10 cellular contexts compared by ENCODE assay signal in genomic region chr17:75086496-75087181, GRCh38. TPM values are rescaled to one million over a fixed set of nuclear protein-coding genes. Genes with fewer than 3 reads are reported as not detected.
A peak's percentile ranks its signal among the peaks of the same experiment; 100 is the strongest.
DNase-seq lines count a peak whose midpoint lies in the region; ATAC-seq, FAIRE-seq and TF ChIP-seq lines count a peak whose summit lies in the region.
"Had no signal": no experiment of that assay in that cellular context is flagged by ENCODE, and none has a peak within 500 bp of the region (broad histone marks: within the 10 kb centered on the region; RNA-seq: fewer than 3 reads in every experiment).

No MANE protein-coding gene starts in this region.

- no peak for DNase-seq in HFF-Myc (ENCODE audit: extremely low read depth, low read depth)
- DNase-seq in GM12878 (ENCODE audit: low read depth, low spot score), result no peak
- peak in 2 of 3 donors; percentile 69 to 78 for DNase-seq in mucosa of descending colon
- DNase-seq in brain microvascular endothelial cell, result no peak
- no peak for DNase-seq in stimulated activated CD4-positive, alpha-beta T cell treated with anti-CD3 and anti-CD28 coated beads, Interleukin-2, amount 100 ng/mL, for 24 hours
- no peak for DNase-seq in NOMO-1 (lab: John Stamatoyannopoulos, UW; ENCODE audit: unreplicated experiment in 2 of 2)
- DNase-seq in psoas muscle, result no peak
- DNase-seq: NCI-H446 treated with DMSO at 0.1 percent for 48 hours had no signal

- CTCF ChIA-PET in GM12878 (lab: Yijun Ruan, JAX), result interaction anchor here (0.6 to 3.1 kb wide), 4 partner anchors 14 to 697 kb away, joined by 3 to 12 read pairs (median 4); no protein-coding TSS in a partner anchor

- BruUV-seq in GM12878 (replicated peaks; lab: Mats Ljungman, UMichigan), result no TSS peak

- no peaks in the 10 kb centered on the region for H4K20me1 ChIP-seq in GM12878 (ENCODE audit: control insufficient read depth, insufficient read depth)

- no peak for TF ChIP-seq RAD21 in GM12878 (IDR thresholded peaks at IDR 0.05; ENCODE audit: insufficient read depth, low read depth, low read length)

- no peak overlapping the region; the same call in 1 of the 2 replicates for H3K4me2 ChIP-seq in GM12878 (ENCODE audit: control insufficient read depth, insufficient read depth)

- no peak overlapping the region for H3K27ac ChIP-seq in ACC112 (ENCODE audit: low read depth, low read length)
- no peak overlapping the region for H3K27ac ChIP-seq in GM12878 (ENCODE audit: control insufficient read depth, insufficient read depth)
- H3K27ac ChIP-seq in brain microvascular endothelial cell, result no peak overlapping the region
- no peak overlapping the region for H3K27ac ChIP-seq in psoas muscle

- no peak overlapping the region; the same call in 1 of the 2 replicates for H3K9ac ChIP-seq in GM12878 (ENCODE audit: control insufficient read depth, insufficient read depth, low read length)
- H3K9ac ChIP-seq: parathyroid adenoma had no signal

- FAIRE-seq in GM12878 (lab: Jason Lieb, UNC), result peak; percentile 31

- in situ Hi-C loops in GM12878 (cut with MboI) (no loop called here), brain microvascular endothelial cell (cut with HindIII; ENCODE audit: low pct_ligation_motif_present, low sequenced_read_pairs) (no loop called here)

- TF ChIP-seq POLR2A in GM12878 (IDR thresholded peaks at IDR 0.05; ENCODE audit: low read depth, low read length), result no peak

- SMC1A ChIA-PET in GM12878 (lab: Charles Lee; ENCODE audit: uncharacterized antibody, unreplicated experiment), result interaction anchor here (0.9 kb wide), 1 partner anchor 75 kb away, joined by 3 read pairs; no protein-coding TSS in a partner anchor

- WGBS in GM12878 (ENCODE audit: insufficient coverage, insufficient replicate concordance, low lambda C conversion rate, missing lambda C conversion rate), result 84% methylated on average over 15 of the region's 15 CpGs
- 68 to 82% (median 71%) methylated on average over 15 of the region's 15 CpGs for WGBS in psoas muscle, 3 donors

- H3K79me2 ChIP-seq in ACC112 (ENCODE audit: control insufficient read depth, insufficient read depth, low read length, unreplicated experiment) (peaks cover 3% of the 10 kb centered on the region), GM12878 (ENCODE audit: control insufficient read depth, insufficient read depth, low read length) (no peaks in the 10 kb centered on the region)

- no peak overlapping the region for H2AFZ ChIP-seq in ACC112 (ENCODE audit: low read length, unreplicated experiment)
- H2AFZ ChIP-seq in GM12878 (ENCODE audit: control insufficient read depth, low read depth, low read length), result no peak overlapping the region

- RAD21 ChIA-PET in GM12878 (lab: Charles Lee; ENCODE audit: unreplicated experiment), result interaction anchor here (1.7 kb wide), 1 partner anchor 8 kb away, joined by 9 read pairs; no protein-coding TSS in a partner anchor

- TF ChIP-seq CTCF in HFF-Myc (IDR thresholded peaks at IDR 0.05; ENCODE audit: low read depth, low read length, missing control alignments), result no peak
- TF ChIP-seq CTCF in GM12878 (IDR thresholded peaks at IDR 0.05 in 2 of 3, conservative IDR thresholded peaks at IDR 0.05 in 1 of 3; ENCODE audit: control insufficient read depth in 2 of 3, extremely low read depth in 1 of 3, insufficient read depth in 1 of 3, low read depth in 3 of 3, low read length in 3 of 3), result no peak
- no peak for TF ChIP-seq CTCF in mucosa of descending colon (IDR thresholded peaks at IDR 0.05)
- TF ChIP-seq CTCF in brain microvascular endothelial cell (IDR thresholded peaks at IDR 0.05; ENCODE audit: low read depth, low read length, missing control alignments), result no peak
- no peak for TF ChIP-seq CTCF in psoas muscle (IDR thresholded peaks at IDR 0.05)

- no peak for TF ChIP-seq EP300 in GM12878 (IDR thresholded peaks at IDR 0.05; ENCODE audit: borderline replicate concordance in 1 of 2, control insufficient read depth in 1 of 2, low read depth in 2 of 2, low read length in 2 of 2)

- H3K4me3 ChIP-seq in ACC112 (ENCODE audit: low read depth, low read length) (peak overlapping the region; percentile 80; the same call in 1 of the 2 replicates), HFF-Myc (replicated peaks; ENCODE audit: low read depth, low read length) (peak overlapping the region; percentile 54; the same call in 1 of the 2 replicates), GM12878 (no peak overlapping the region), mucosa of descending colon (no peak overlapping the region), brain microvascular endothelial cell (ENCODE audit: low read depth, low read length) (no peak overlapping the region), psoas muscle (no peak overlapping the region)

- POLR2A ChIA-PET in GM12878 (lab: Charles Lee), result interaction anchor here (3.1 kb wide), 1 partner anchor 9 kb away, joined by 15 read pairs; no protein-coding TSS in a partner anchor

- H3K36me3 ChIP-seq in ACC112 (ENCODE audit: insufficient read depth, low read length), result no peaks in the 10 kb centered on the region
- no peaks in the 10 kb centered on the region for H3K36me3 ChIP-seq in GM12878 (ENCODE audit: control insufficient read depth in 2 of 2, insufficient read depth in 2 of 2, low read length in 1 of 2)
- no peaks in the 10 kb centered on the region for H3K36me3 ChIP-seq in mucosa of descending colon (ENCODE audit: low read depth)
- no peaks in the 10 kb centered on the region for H3K36me3 ChIP-seq in brain microvascular endothelial cell (replicated peaks)
- no peaks in the 10 kb centered on the region for H3K36me3 ChIP-seq in psoas muscle (ENCODE audit: insufficient read depth in 1 of 2, low read depth in 1 of 2)

- H3K27me3 ChIP-seq in ACC112 (ENCODE audit: insufficient read depth, low read length), result no peaks in the 10 kb centered on the region
- H3K27me3 ChIP-seq in GM12878 (replicated peaks in 1 of 2; ENCODE audit: control insufficient read depth in 2 of 2, insufficient read depth in 2 of 2, low read length in 1 of 2), result no peaks in the 10 kb centered on the region
- H3K27me3 ChIP-seq in brain microvascular endothelial cell (replicated peaks), result no peaks in the 10 kb centered on the region
- H3K27me3 ChIP-seq in psoas muscle (ENCODE audit: insufficient read depth in 3 of 3, low read length in 2 of 3), result no peaks in the 10 kb centered on the region

- intact Hi-C loops in GM12878 (cut with micrococcal nuclease; ENCODE audit: unreplicated experiment), result no loop called here
- intact Hi-C loops in mucosa of descending colon (cut with DNase I, micrococcal nuclease), result no loop called here
- intact Hi-C loops in psoas muscle (cut with DNase I), result no loop called here

- no peaks in the 10 kb centered on the region for H3K9me3 ChIP-seq in GM12878 (replicated peaks; ENCODE audit: control insufficient read depth, insufficient read depth, low read length)
- H3K9me3 ChIP-seq in mucosa of descending colon, result no peaks in the 10 kb centered on the region
- no peaks in the 10 kb centered on the region for H3K9me3 ChIP-seq in psoas muscle

- H3K4me1 ChIP-seq in ACC112 (ENCODE audit: control insufficient read depth, insufficient read depth, low read length, unreplicated experiment), result peaks cover 41% of the 10 kb centered on the region
- peaks cover 13% of the 10 kb centered on the region for H3K4me1 ChIP-seq in GM12878 (ENCODE audit: control insufficient read depth, insufficient read depth, low read length)
- peaks cover 49% of the 10 kb centered on the region for H3K4me1 ChIP-seq in mucosa of descending colon (ENCODE audit: low read depth)
- H3K4me1 ChIP-seq in psoas muscle, result peaks cover 19% of the 10 kb centered on the region

- no peak for ATAC-seq in GM12878
- ATAC-seq in mucosa of descending colon, result peak; percentile 51
- no peak for ATAC-seq in psoas muscle

RNA-seq across cellular contexts. Expression of gene SLC16A5, which starts 1.1 kb away (rescaled TPM):
- 4.4 and 6.6 TPM in 2 replicates for total RNA-seq in GM12878 (2013; cell fraction: nucleolus; rRNA removed)
- total RNA-seq in GM12878 (2014; rRNA removed) (0.76 and 1.2 TPM in 2 replicates), GM12878 (2014; rRNA removed; fragmentation: Illumina TruSeq; extraction: Trizol) (0.88 and 0.94 TPM in 2 replicates), GM12878 (2021) (3.1 and 3.4 TPM in 2 replicates), mucosa of descending colon (10 to 100 TPM; 18.2 to 58.8 (median 26.4) TPM), psoas muscle (10 to 100 TPM in 1 of 4 donors, 1 to 10 TPM in 3; 5.6 to 10.7 (median 8.1) TPM)
- polyA plus RNA-seq in GM12878 (2011; ENCODE audit: low read depth), result 0.83 TPM
- polyA plus RNA-seq in GM12878 (2011; rRNA removed) (0.17 and 0.30 TPM in 2 replicates), GM12878 (2014; fragmentation: Illumina TruSeq; extraction: Trizol) (0.17 and 0.84 TPM in 2 replicates), GM12878 (2014; fragmentation: Nextera tagmentation; extraction: Ambion mirVana) (under 1 TPM; 0.03 to 0.16 TPM), GM12878 (2014; rRNA removed) (2.4 and 3.0 TPM in 2 replicates), GM12878 (2016; fragmentation: Nextera tagmentation; extraction: Ambion mirVana) (1 to 10 TPM in 1 of 2 experiments, under 1 TPM in 1; 0.98 to 1.0 TPM), psoas muscle (1 to 10 TPM; 1.2 to 4.5 (median 3.8) TPM)
- polyA plus RNA-seq in GM12878 (2011; cell fraction: cytosol; rRNA removed), result 0.57 and 0.84 TPM in 2 replicates
- 2.8 and 2.9 TPM in 2 replicates for polyA plus RNA-seq in GM12878 (2011; cell fraction: nucleus; rRNA removed)
- polyA plus RNA-seq in GM12878 (2012), result 2.9 and 4.1 TPM in 2 replicates
- 0.22 and 0.41 TPM in 2 replicates for polyA minus RNA-seq in GM12878 (2011; rRNA and poly(A)+ RNA removed)
- polyA minus RNA-seq in GM12878 (2011; cell fraction: cytosol; rRNA and poly(A)+ RNA removed), result 0.53 and 0.94 TPM in 2 replicates
- 0.73 and 0.96 TPM in 2 replicates for polyA minus RNA-seq in GM12878 (2011; cell fraction: nucleus; rRNA and poly(A)+ RNA removed)

RNA-seq across cellular contexts. Expression of gene ARMC7, which starts 23.1 kb away (rescaled TPM):
- 11.3 and 11.4 TPM in 2 replicates for total RNA-seq in GM12878 (2013; cell fraction: nucleolus; rRNA removed)
- total RNA-seq in GM12878 (2014; rRNA removed) (5.6 and 6.1 TPM in 2 replicates), GM12878 (2014; rRNA removed; fragmentation: Illumina TruSeq; extraction: Trizol) (4.1 and 5.6 TPM in 2 replicates), GM12878 (2021) (11.6 and 11.7 TPM in 2 replicates), mucosa of descending colon (10 to 100 TPM; 16.7 to 24.3 (median 18.3) TPM), psoas muscle (1 to 10 TPM; 2.7 to 7.0 (median 3.6) TPM)
- polyA plus RNA-seq in GM12878 (2011; ENCODE audit: low read depth), result 4.5 TPM
- polyA plus RNA-seq in GM12878 (2011; rRNA removed) (2.4 and 5.2 TPM in 2 replicates), GM12878 (2014; fragmentation: Illumina TruSeq; extraction: Trizol) (2.9 and 6.5 TPM in 2 replicates), GM12878 (2014; fragmentation: Nextera tagmentation; extraction: Ambion mirVana) (1 to 10 TPM; 1.5 to 4.3 TPM), GM12878 (2014; rRNA removed) (6.9 and 10.9 TPM in 2 replicates), GM12878 (2016; fragmentation: Nextera tagmentation; extraction: Ambion mirVana) (10 to 100 TPM; 15.7 to 19.8 TPM), psoas muscle (1 to 10 TPM; 3.3 to 6.4 (median 4.9) TPM)
- polyA plus RNA-seq in GM12878 (2011; cell fraction: cytosol; rRNA removed), result 9.5 and 11.2 TPM in 2 replicates
- 8.6 and 10.6 TPM in 2 replicates for polyA plus RNA-seq in GM12878 (2011; cell fraction: nucleus; rRNA removed)
- polyA plus RNA-seq in GM12878 (2012), result 9.2 and 11.8 TPM in 2 replicates
- 7.3 and 10.3 TPM in 2 replicates for polyA minus RNA-seq in GM12878 (2011; rRNA and poly(A)+ RNA removed)
- polyA minus RNA-seq in GM12878 (2011; cell fraction: cytosol; rRNA and poly(A)+ RNA removed), result 3.5 and 6.9 TPM in 2 replicates
- polyA minus RNA-seq in GM12878 (2011; cell fraction: nucleus; rRNA and poly(A)+ RNA removed), result 5.9 and 11.0 TPM in 2 replicates

RNA-seq across cellular contexts. Expression of gene KCTD2, which starts 39.6 kb away (rescaled TPM):
- total RNA-seq in GM12878 (2013; cell fraction: nucleolus; rRNA removed), result 9.1 and 11.1 TPM in 2 replicates
- total RNA-seq in GM12878 (2014; rRNA removed) (13.6 and 14.2 TPM in 2 replicates), GM12878 (2014; rRNA removed; fragmentation: Illumina TruSeq; extraction: Trizol) (11.9 and 13.3 TPM in 2 replicates), GM12878 (2021) (16.7 and 16.8 TPM in 2 replicates), mucosa of descending colon (10 to 100 TPM; 19.1 to 30.0 (median 21.2) TPM), psoas muscle (10 to 100 TPM; 29.2 to 38.7 (median 35.2) TPM)
- polyA plus RNA-seq in GM12878 (2011; ENCODE audit: low read depth), result 9.5 TPM
- polyA plus RNA-seq in GM12878 (2011; rRNA removed) (27.5 and 32.3 TPM in 2 replicates), GM12878 (2014; fragmentation: Illumina TruSeq; extraction: Trizol) (17.3 and 20.0 TPM in 2 replicates), GM12878 (2014; fragmentation: Nextera tagmentation; extraction: Ambion mirVana) (1 to 10 TPM; 1.5 to 2.2 TPM), GM12878 (2014; rRNA removed) (15.6 and 16.1 TPM in 2 replicates), GM12878 (2016; fragmentation: Nextera tagmentation; extraction: Ambion mirVana) (1 to 10 TPM; 1.5 to 4.5 TPM), psoas muscle (10 to 100 TPM; 26.9 to 71.2 (median 29.7) TPM)
- 27.2 and 28.9 TPM in 2 replicates for polyA plus RNA-seq in GM12878 (2011; cell fraction: cytosol; rRNA removed)
- 17.1 and 18.6 TPM in 2 replicates for polyA plus RNA-seq in GM12878 (2011; cell fraction: nucleus; rRNA removed)
- polyA plus RNA-seq in GM12878 (2012), result 11.4 and 12.4 TPM in 2 replicates
- 15.0 and 21.0 TPM in 2 replicates for polyA minus RNA-seq in GM12878 (2011; rRNA and poly(A)+ RNA removed)
- 4.9 and 7.3 TPM in 2 replicates for polyA minus RNA-seq in GM12878 (2011; cell fraction: cytosol; rRNA and poly(A)+ RNA removed)
- polyA minus RNA-seq in GM12878 (2011; cell fraction: nucleus; rRNA and poly(A)+ RNA removed), result 2.8 and 4.6 TPM in 2 replicates

RNA-seq across cellular contexts. Expression of gene ATP5PD, which starts 39.9 kb away (rescaled TPM):
- 36.7 and 39.6 TPM in 2 replicates for total RNA-seq in GM12878 (2013; cell fraction: nucleolus; rRNA removed)
- total RNA-seq in GM12878 (2014; rRNA removed) (201 and 218 TPM in 2 replicates), GM12878 (2014; rRNA removed; fragmentation: Illumina TruSeq; extraction: Trizol) (303 and 307 TPM in 2 replicates), GM12878 (2021) (209 and 218 TPM in 2 replicates), mucosa of descending colon (100 to 1,000 TPM; 292 to 362 (median 338) TPM), psoas muscle (100 to 1,000 TPM; 409 to 577 (median 500) TPM)
- polyA plus RNA-seq in GM12878 (2011; ENCODE audit: low read depth), result 502 TPM
- polyA plus RNA-seq in GM12878 (2011; rRNA removed) (172 and 241 TPM in 2 replicates), GM12878 (2014; fragmentation: Illumina TruSeq; extraction: Trizol) (338 and 519 TPM in 2 replicates), GM12878 (2014; fragmentation: Nextera tagmentation; extraction: Ambion mirVana) (100 to 1,000 TPM; 710 to 772 TPM), GM12878 (2014; rRNA removed) (186 and 195 TPM in 2 replicates), GM12878 (2016; fragmentation: Nextera tagmentation; extraction: Ambion mirVana) (100 to 1,000 TPM; 436 to 445 TPM), psoas muscle (100 to 1,000 TPM; 619 to 931 (median 653) TPM)
- polyA plus RNA-seq in GM12878 (2011; cell fraction: cytosol; rRNA removed), result 200 and 326 TPM in 2 replicates
- 83.7 and 91.7 TPM in 2 replicates for polyA plus RNA-seq in GM12878 (2011; cell fraction: nucleus; rRNA removed)
- polyA plus RNA-seq in GM12878 (2012), result 300 and 334 TPM in 2 replicates
- polyA minus RNA-seq in GM12878 (2011; rRNA and poly(A)+ RNA removed), result 126 and 155 TPM in 2 replicates
- 46.9 and 49.8 TPM in 2 replicates for polyA minus RNA-seq in GM12878 (2011; cell fraction: cytosol; rRNA and poly(A)+ RNA removed)
- 23.5 and 27.0 TPM in 2 replicates for polyA minus RNA-seq in GM12878 (2011; cell fraction: nucleus; rRNA and poly(A)+ RNA removed)

RNA-seq across cellular contexts. Expression of gene NT5C, which starts 44.9 kb away (rescaled TPM):
- 22.0 and 36.6 TPM in 2 replicates for total RNA-seq in GM12878 (2013; cell fraction: nucleolus; rRNA removed)
- total RNA-seq in GM12878 (2014; rRNA removed) (115 and 144 TPM in 2 replicates), GM12878 (2014; rRNA removed; fragmentation: Illumina TruSeq; extraction: Trizol) (41.6 and 43.7 TPM in 2 replicates), GM12878 (2021) (86.3 and 88.5 TPM in 2 replicates), mucosa of descending colon (10 to 100 TPM; 57.2 to 97.6 (median 75.4) TPM), psoas muscle (10 to 100 TPM; 16.4 to 44.2 (median 29.4) TPM)
- polyA plus RNA-seq in GM12878 (2011; ENCODE audit: low read depth), result 15.1 TPM
- polyA plus RNA-seq in GM12878 (2011; rRNA removed) (17.4 and 40.2 TPM in 2 replicates), GM12878 (2014; fragmentation: Illumina TruSeq; extraction: Trizol) (10.4 and 24.2 TPM in 2 replicates), GM12878 (2014; fragmentation: Nextera tagmentation; extraction: Ambion mirVana) (1 to 10 TPM; 3.7 to 9.8 TPM), GM12878 (2014; rRNA removed) (158 and 188 TPM in 2 replicates), GM12878 (2016; fragmentation: Nextera tagmentation; extraction: Ambion mirVana) (100 to 1,000 TPM; 116 to 129 TPM), psoas muscle (10 to 100 TPM; 19.7 to 84.0 (median 56.3) TPM)
- 45.1 and 76.6 TPM in 2 replicates for polyA plus RNA-seq in GM12878 (2011; cell fraction: cytosol; rRNA removed)
- 82.6 and 87.6 TPM in 2 replicates for polyA plus RNA-seq in GM12878 (2011; cell fraction: nucleus; rRNA removed)
- 49.7 and 55.2 TPM in 2 replicates for polyA plus RNA-seq in GM12878 (2012)
- polyA minus RNA-seq in GM12878 (2011; rRNA and poly(A)+ RNA removed), result 10.6 and 15.4 TPM in 2 replicates
- polyA minus RNA-seq in GM12878 (2011; cell fraction: cytosol; rRNA and poly(A)+ RNA removed), result 7.4 and 11.4 TPM in 2 replicates
- 20.4 and 32.2 TPM in 2 replicates for polyA minus RNA-seq in GM12878 (2011; cell fraction: nucleus; rRNA and poly(A)+ RNA removed)

Comparison
In these comparisons a context has a peak if more than half of its experiments do, and no peak if none do; other contexts are left out.
1. H3K4me3 ChIP-seq: peak in ACC112 (single experiment) and HFF-Myc (single experiment); none in GM12878 (single experiment), mucosa of descending colon (single experiment), brain microvascular endothelial cell (single experiment) and psoas muscle (single experiment).
2. DNase-seq: peak in mucosa of descending colon (2 of 3); none in HFF-Myc (single experiment), GM12878 (single experiment), brain microvascular endothelial cell (single experiment), stimulated activated CD4-positive, alpha-beta T cell treated with anti-CD3 and anti-CD28 coated beads, Interleukin-2, amount 100 ng/mL, for 24 hours (0 of 2), NOMO-1 (0 of 2) and psoas muscle (0 of 2).